Comparison of ENCODE assay signal across 8 cellular contexts in genomic region chr2:54613794-54614257, GRCh38.
A peak's percentile ranks its signal among the peaks of the same experiment; 100 is the strongest.
DNase-seq lines count a peak whose midpoint lies in the region; ATAC-seq and TF ChIP-seq lines count a peak whose summit lies in the region.

No MANE protein-coding gene starts in this region.

- peak; percentile 52 for DNase-seq in EH (ENCODE audit: low read depth)
- peak; percentile 73 for DNase-seq in HT1080 (ENCODE audit: low read depth)
- peak; percentile 87 for DNase-seq in choroid plexus epithelial cell (ENCODE audit: low read depth)
- DNase-seq in non-pigmented ciliary epithelial cell (ENCODE audit: low read depth): peak; percentile 70
- DNase-seq in hippocampal formation (lab: John Stamatoyannopoulos, UW): no peak
- DNase-seq in NCI-H446 (lab: John Stamatoyannopoulos, UW): no peak
- no peak for DNase-seq in activated CD4-positive, alpha-beta T cell treated with anti-CD3 and anti-CD28 coated beads for 4 hours

- no peak overlapping the region for H3K4me3 ChIP-seq in choroid plexus epithelial cell (ENCODE audit: low read depth, low read length)

- no peak for TF ChIP-seq CTCF in choroid plexus epithelial cell (conservative IDR thresholded peaks at IDR 0.05; ENCODE audit: low read depth, low read length)

- no peak for ATAC-seq in GM21390 (IDR thresholded peaks at IDR 0.05; ENCODE audit: unreplicated experiment)

Comparison
In these comparisons a context has a peak if more than half of its experiments do, and no peak if none do; other contexts are left out.
1. DNase-seq: peak in EH (single experiment), HT1080 (single experiment), choroid plexus epithelial cell (single experiment) and non-pigmented ciliary epithelial cell (single experiment); none in hippocampal formation (0 of 2), NCI-H446 (0 of 2) and activated CD4-positive, alpha-beta T cell treated with anti-CD3 and anti-CD28 coated beads for 4 hours (0 of 2).